In genomic region chr19:3658004-3658822, GRCh38 we compare ENCODE assay signal across 2 cellular contexts.
TF ChIP-seq lines count a peak whose summit lies in the region.

No MANE protein-coding gene starts in this region.

TF ChIP-seq in IMR-90, 13 proteins besides CTCF, POLR2A, EP300 and RAD21:
- no peak for TF ChIP-seq RCOR1 (IDR thresholded peaks at IDR 0.05; ENCODE audit: insufficient replicate concordance, low read length)
- peak; percentile 53 for TF ChIP-seq MAFK (IDR thresholded peaks at IDR 0.05; ENCODE audit: low read depth, low read length)

TF ChIP-seq in HepG2, 621 proteins besides CTCF, POLR2A, EP300 and RAD21:
- TF ChIP-seq MAFF (IDR thresholded peaks at IDR 0.05; ENCODE audit: low read depth, low read length) (peak; percentile 62), DNMT3B (CRISPR knock-in tag; conservative IDR thresholded peaks at IDR 0.05) (no peak), ZNF788 (CRISPR knock-in tag; IDR thresholded peaks at IDR 0.05; ENCODE audit: borderline replicate concordance) (no peak), MAFK (conservative IDR thresholded peaks at IDR 0.05 in 1 of 2, IDR thresholded peaks at IDR 0.05 in 1 of 2; ENCODE audit: low read length in 2 of 2) (peak; percentile 77 to 79)
